ENCODE assay signal across 17 cellular contexts in the genomic region with DNA sequence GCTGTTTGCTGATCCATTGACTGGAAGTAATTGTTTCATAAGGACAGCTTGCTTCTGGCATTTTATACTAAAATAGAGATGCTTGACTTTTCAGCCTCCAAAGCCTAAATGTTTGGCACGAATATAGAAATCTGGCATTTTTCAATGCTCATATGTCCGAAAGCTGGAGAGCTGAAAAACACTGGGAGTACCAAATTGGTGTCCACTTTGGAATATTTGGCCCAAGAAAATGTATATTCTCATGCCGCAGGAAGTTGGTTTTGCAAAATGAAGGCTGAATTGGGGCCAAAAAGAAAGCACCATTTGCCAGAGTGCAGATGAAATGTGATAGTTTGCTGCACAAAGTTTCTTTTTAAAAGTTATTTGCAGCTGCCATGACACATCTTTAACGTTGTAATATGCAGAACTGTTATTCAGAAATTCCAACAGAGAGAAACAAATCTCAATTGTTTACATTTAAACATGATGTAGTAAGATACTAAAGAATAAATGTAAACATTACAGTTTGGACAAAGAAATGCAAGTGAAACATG.
A peak's percentile ranks its signal among the peaks of the same experiment; 100 is the strongest.
DNase-seq lines count a peak whose midpoint lies in the region; ATAC-seq, FAIRE-seq and TF ChIP-seq lines count a peak whose summit lies in the region.
"Had no signal": no experiment of that assay in that cellular context is flagged by ENCODE, and none has a peak within 500 bp of the region (broad histone marks: within the 10 kb centered on the region; RNA-seq: fewer than 3 reads in every experiment).

No MANE protein-coding gene starts in this region.

- H3K4me1 ChIP-seq in fibroblast of lung (ENCODE audit: control insufficient read depth, extremely low read depth, insufficient read depth, low read length) (peaks cover 2% of the 10 kb centered on the region), mesenchymal stem cell (ENCODE audit: control insufficient read depth, insufficient read depth, low read depth, low read length) (no peaks in the 10 kb centered on the region), subcutaneous abdominal adipose tissue (ENCODE audit: control insufficient read depth in 5 of 5, insufficient read depth in 5 of 5, low read length in 5 of 5) (peaks cover 0 to 8% (median 0%) of the 10 kb centered on the region in 5 donors), pancreas (no peaks in the 10 kb centered on the region)

- H3K23ac ChIP-seq in mesenchymal stem cell (ENCODE audit: low read length in 2 of 2): no peak overlapping the region

- no peaks in the 10 kb centered on the region for H4K20me1 ChIP-seq in fibroblast of lung (ENCODE audit: control insufficient read depth, extremely low read depth, insufficient read depth, low read length)

- H3K27ac Mint-ChIP-seq in mesothelial cell of epicardium: no peak overlapping the region
- H3K27ac Mint-ChIP-seq: B cell, H9 had no signal

- intact Hi-C loops in pancreas (cut with DNase I): no loop called here

- H3K9me3 ChIP-seq in fibroblast of lung (ENCODE audit: control insufficient read depth, insufficient read depth, low read depth, low read length) (no peaks in the 10 kb centered on the region), mesenchymal stem cell (ENCODE audit: control insufficient read depth, low read length) (no peaks in the 10 kb centered on the region), subcutaneous abdominal adipose tissue (ENCODE audit: control insufficient read depth in 5 of 5, low read length in 5 of 5) (no peaks in the 10 kb centered on the region), pancreas (no peaks in the 10 kb centered on the region)

- no peaks in the 10 kb centered on the region for H3K79me2 ChIP-seq in fibroblast of lung (ENCODE audit: control insufficient read depth, insufficient read depth, low read length)

- no peak overlapping the region for H3K4me3 Mint-ChIP-seq in mesothelial cell of epicardium
- H3K4me3 Mint-ChIP-seq: B cell, H9 had no signal

- no peak overlapping the region for H3K4ac ChIP-seq in mesenchymal stem cell (ENCODE audit: low read depth in 1 of 2, low read length in 2 of 2)

- no peak overlapping the region for H2BK120ac ChIP-seq in mesenchymal stem cell (ENCODE audit: low read depth, low read length)

- no peak overlapping the region for H3K18ac ChIP-seq in mesenchymal stem cell (ENCODE audit: low read depth in 1 of 2, low read length in 2 of 2)

- FAIRE-seq in pancreas (lab: Jason Lieb, UNC): no peak

- no peaks in the 10 kb centered on the region for H3K27me3 ChIP-seq in fibroblast of lung (ENCODE audit: control insufficient read depth, insufficient read depth, low read length)
- H3K27me3 ChIP-seq in mesenchymal stem cell (ENCODE audit: control insufficient read depth in 1 of 2, insufficient read depth in 1 of 2, low read length in 2 of 2): no peaks in the 10 kb centered on the region
- no peaks in the 10 kb centered on the region for H3K27me3 ChIP-seq in subcutaneous abdominal adipose tissue (ENCODE audit: control insufficient read depth in 5 of 5, insufficient read depth in 4 of 5, low read length in 5 of 5)
- H3K27me3 ChIP-seq in pancreas: no peaks in the 10 kb centered on the region

- peak overlapping the region in 3 of 4 experiments; percentile 1 to 12 (median 3) for H3K4me3 ChIP-seq in fibroblast of lung (replicated peaks in 1 of 4; ENCODE audit: control extremely low read depth in 1 of 4, insufficient read depth in 1 of 4, low read depth in 3 of 4, low read length in 4 of 4)
- H3K4me3 ChIP-seq in mesenchymal stem cell (ENCODE audit: insufficient read depth in 1 of 2, low read depth in 1 of 2, low read length in 2 of 2): no peak overlapping the region
- peak overlapping the region in 3 of 5 donors; percentile 4 to 45 (median 17) for H3K4me3 ChIP-seq in subcutaneous abdominal adipose tissue (ENCODE audit: low read depth in 1 of 5, low read length in 5 of 5)
- H3K4me3 ChIP-seq in pancreas: no peak overlapping the region
- H3K4me3 ChIP-seq: PC-9 had no signal

- H3K4me1 Mint-ChIP-seq in mesothelial cell of epicardium: peaks cover 3% of the 10 kb centered on the region
- H3K4me1 Mint-ChIP-seq: B cell, H9 had no signal

- H3K79me1 ChIP-seq in mesenchymal stem cell (replicated peaks; ENCODE audit: low read length, poor library complexity, severe bottlenecking): no peaks in the 10 kb centered on the region

- H3K4me2 ChIP-seq in fibroblast of lung (ENCODE audit: extremely low read depth, insufficient read depth, low read length) (peak overlapping the region; percentile 69), mesenchymal stem cell (ENCODE audit: low read length, poor library complexity, severe bottlenecking) (no peak overlapping the region)
- H3K4me2 ChIP-seq: PC-9 had no signal

- H4K91ac ChIP-seq in mesenchymal stem cell (ENCODE audit: low read length): no peak overlapping the region

- no peaks in the 10 kb centered on the region for H3K36me3 ChIP-seq in fibroblast of lung (ENCODE audit: control insufficient read depth, insufficient read depth, low read length)
- no peaks in the 10 kb centered on the region for H3K36me3 ChIP-seq in mesenchymal stem cell (ENCODE audit: control insufficient read depth in 1 of 2, insufficient read depth in 2 of 2, low read depth in 1 of 2, low read length in 2 of 2)
- no peaks in the 10 kb centered on the region for H3K36me3 ChIP-seq in subcutaneous abdominal adipose tissue (ENCODE audit: control insufficient read depth in 5 of 5, insufficient read depth in 5 of 5, low read length in 5 of 5)
- no peaks in the 10 kb centered on the region for H3K36me3 ChIP-seq in pancreas

- H2BK15ac ChIP-seq in mesenchymal stem cell (ENCODE audit: low read depth, poor library complexity, severe bottlenecking): no peak overlapping the region

- WGBS in mesenchymal stem cell: 94% methylated on average over 3 of the region's 4 CpGs
- 62 to 69% methylated on average over 4 of the region's 4 CpGs for WGBS in pancreas, 2 donors

- ATAC-seq in pancreas: no peak

- H2AK5ac ChIP-seq in mesenchymal stem cell (ENCODE audit: low read length, severe bottlenecking): no peak overlapping the region

- H3K9ac ChIP-seq in fibroblast of lung (ENCODE audit: insufficient read depth, low read length): no peak overlapping the region
- H3K9ac ChIP-seq in mesenchymal stem cell (ENCODE audit: low read length): no peak overlapping the region
- H3K9ac ChIP-seq in subcutaneous abdominal adipose tissue (ENCODE audit: low read length in 5 of 5): no peak overlapping the region

- peak; percentile 41 for DNase-seq in LHCN-M2 (ENCODE audit: low read depth)
- DNase-seq in fibroblast of lung (ENCODE audit: low read depth in 2 of 2): peak in 1 of 2 donors; percentile 89
- peak; percentile 10 for DNase-seq in mesenchymal stem cell
- no peak for DNase-seq in mesothelial cell of epicardium (ENCODE audit: low spot score in 2 of 2, unreplicated experiment in 2 of 2)
- no peak for DNase-seq in SK-N-DZ (ENCODE audit: low spot score)
- DNase-seq in pancreas: no peak
- DNase-seq: GDM1, H9, NCI-H1417, NCI-H187 treated with DMSO at 0.1 percent for 48 hours, NCI-H345, NCI-H526, PC-9, SIG-M5 had no signal

- no peak overlapping the region for H4K8ac ChIP-seq in mesenchymal stem cell (ENCODE audit: low read length)

- H2BK5ac ChIP-seq in mesenchymal stem cell (ENCODE audit: low read depth, low read length, poor library complexity, severe bottlenecking): no peak overlapping the region

- H2AFZ ChIP-seq in fibroblast of lung (ENCODE audit: low read length): peak overlapping the region; percentile 76
- no peak overlapping the region for H2AFZ ChIP-seq in mesenchymal stem cell (ENCODE audit: low read depth, low read length)
- H2AFZ ChIP-seq: PC-9 had no signal

- H3K14ac ChIP-seq in mesenchymal stem cell (ENCODE audit: low read length in 2 of 2): no peak overlapping the region

- TF ChIP-seq CTCF in fibroblast of lung (conservative IDR thresholded peaks at IDR 0.05 in 1 of 2, IDR thresholded peaks at IDR 0.05 in 1 of 2; ENCODE audit: low read depth in 1 of 2, low read length in 2 of 2) (no peak), mesothelial cell of epicardium (IDR thresholded peaks at IDR 0.05; ENCODE audit: unreplicated experiment) (no peak), pancreas (IDR thresholded peaks at IDR 0.05) (no peak)

- H3K9me3 Mint-ChIP-seq in mesothelial cell of epicardium: peaks cover 3% of the 10 kb centered on the region
- H3K9me3 Mint-ChIP-seq: H9 had no signal

- H3K27ac ChIP-seq in fibroblast of lung (ENCODE audit: insufficient read depth, low read length) (no peak overlapping the region), mesenchymal stem cell (ENCODE audit: low read length, poor library complexity, severe bottlenecking) (no peak overlapping the region), subcutaneous abdominal adipose tissue (ENCODE audit: low read depth, low read length) (no peak overlapping the region), pancreas (no peak overlapping the region)
- H3K27ac ChIP-seq: PC-9, RWPE1 had no signal

- no peak overlapping the region for H2BK12ac ChIP-seq in mesenchymal stem cell (ENCODE audit: low read length in 2 of 2)

- peaks cover 2% of the 10 kb centered on the region for H3K27me3 Mint-ChIP-seq in mesothelial cell of epicardium (ENCODE audit: low read depth)
- H3K27me3 Mint-ChIP-seq: B cell had no signal

- no peaks in the 10 kb centered on the region for H3K36me3 Mint-ChIP-seq in mesothelial cell of epicardium

Comparison
In these comparisons a context has a peak if more than half of its experiments do, and no peak if none do; other contexts are left out.
1. DNase-seq: peak in LHCN-M2 (single experiment) and mesenchymal stem cell (single experiment); none in mesothelial cell of epicardium (0 of 2), SK-N-DZ (single experiment) and pancreas (0 of 6).
2. H3K4me3 ChIP-seq: peak in fibroblast of lung (3 of 4) and subcutaneous abdominal adipose tissue (3 of 5); none in mesenchymal stem cell (0 of 2) and pancreas (0 of 4).